Comparison of ENCODE assay signal across 15 cellular contexts in the genomic region with DNA sequence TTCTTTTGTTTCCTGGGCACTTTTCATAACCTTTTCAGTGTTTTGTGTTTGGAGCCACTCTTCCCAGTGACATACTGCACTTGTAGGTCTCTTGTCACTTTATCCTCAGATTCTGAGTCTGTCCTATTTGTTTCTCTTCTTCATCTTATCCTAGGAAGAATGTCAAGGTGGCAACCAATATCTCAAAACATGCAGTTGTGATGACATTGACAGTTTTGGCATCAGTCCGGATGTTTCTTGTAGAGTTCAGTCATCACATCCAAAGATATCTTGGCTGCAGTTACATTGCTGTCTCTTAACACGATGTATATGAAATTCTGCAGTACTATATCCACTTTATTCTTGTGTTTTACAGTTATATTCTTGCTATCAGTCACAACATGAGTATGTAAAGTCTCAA. TPM values are rescaled to one million over a fixed set of nuclear protein-coding genes. Genes with fewer than 3 reads are reported as not detected.
DNase-seq lines count a peak whose midpoint lies in the region; TF ChIP-seq lines count a peak whose summit lies in the region.
"Had no signal": no experiment of that assay in that cellular context is flagged by ENCODE, and none has a peak within 500 bp of the region (broad histone marks: within the 10 kb centered on the region; RNA-seq: fewer than 3 reads in every experiment).

No MANE protein-coding gene starts in this region.

- H3K27ac ChIP-seq in GM23248 (no peak overlapping the region), neutrophil (peak overlapping the region; percentile 50)
- H3K27ac ChIP-seq: PC-9, SJCRH30 had no signal

- 29 to 34% methylated on average over 2 of the region's 2 CpGs for WGBS in GM23248 (ENCODE audit: low coverage in 1 of 2, low lambda C conversion rate in 2 of 2, missing lambda C conversion rate in 2 of 2), 2 experiments

- H3K36me3 ChIP-seq in GM23248 (ENCODE audit: low read depth) (no peaks in the 10 kb centered on the region), Loucy (ENCODE audit: insufficient read depth, low read length) (no peaks in the 10 kb centered on the region), neutrophil (no peaks in the 10 kb centered on the region)

- H3F3A ChIP-seq in GM23248 (ENCODE audit: insufficient read depth) (no peaks in the 10 kb centered on the region), Loucy (ENCODE audit: low read depth) (no peaks in the 10 kb centered on the region)

- peak overlapping the region in 3 of 5 experiments; percentile 8 to 28 (median 9) for H3K27ac Mint-ChIP-seq in brain
- H3K27ac Mint-ChIP-seq in activated CD4-positive, alpha-beta memory T cell treated with anti-CD3 and anti-CD28 coated beads, Interleukin-2, amount 10 ng/mL, durations not matched to agents 7 days and 5 days, result no peak overlapping the region
- H3K27ac Mint-ChIP-seq: B cell; CD8-positive, alpha-beta T cell had no signal

- H3K4me1 ChIP-seq in GM23248 (ENCODE audit: insufficient read depth) (peaks cover 12% of the 10 kb centered on the region), Loucy (ENCODE audit: insufficient read depth, low read length, poor library complexity, severe bottlenecking) (peaks cover 67% of the 10 kb centered on the region), neutrophil (ENCODE audit: control insufficient read depth in 1 of 2, insufficient read depth in 1 of 2, low read depth in 1 of 2, low read length in 1 of 2) (peaks cover 22 to 24% of the 10 kb centered on the region in 2 experiments)

- peaks cover 62% of the 10 kb centered on the region for H3K4me1 Mint-ChIP-seq in brain
- H3K4me1 Mint-ChIP-seq in activated CD4-positive, alpha-beta memory T cell treated with anti-CD3 and anti-CD28 coated beads, Interleukin-2, amount 10 ng/mL, durations not matched to agents 7 days and 5 days, result peaks cover 48% of the 10 kb centered on the region

- H3K27me3 ChIP-seq in GM23248 (replicated peaks; ENCODE audit: insufficient read depth), result no peaks in the 10 kb centered on the region
- no peaks in the 10 kb centered on the region for H3K27me3 ChIP-seq in Loucy (ENCODE audit: insufficient read depth, low read length, poor library complexity, severe bottlenecking)
- no peaks in the 10 kb centered on the region for H3K27me3 ChIP-seq in neutrophil
- H3K27me3 ChIP-seq: SJCRH30 had no signal

- H3K9me3 ChIP-seq in GM23248 (ENCODE audit: low read depth) (no peaks in the 10 kb centered on the region), Loucy (ENCODE audit: insufficient read depth, low read depth, low read length) (no peaks in the 10 kb centered on the region), neutrophil (no peaks in the 10 kb centered on the region)
- H3K9me3 ChIP-seq: HAP-1, SJCRH30 had no signal

- POLR2A ChIA-PET in activated CD4-positive, alpha-beta memory T cell treated with anti-CD3 and anti-CD28 coated beads, Interleukin-2, amount 10 ng/mL, durations not matched to agents 7 days and 5 days (lab: Charles Lee), result no interaction called here

- H3K9me2 ChIP-seq in GM23248 (ENCODE audit: insufficient read depth) (no peaks in the 10 kb centered on the region), Loucy (replicated peaks; ENCODE audit: low read depth, low read length) (no peaks in the 10 kb centered on the region)

- H3K79me2 ChIP-seq in GM23248 (ENCODE audit: insufficient read depth), result peaks cover 100% of the 10 kb centered on the region
- H3K79me2 ChIP-seq in Loucy (ENCODE audit: insufficient read depth, low read length), result peaks cover 100% of the 10 kb centered on the region

- no peak overlapping the region for H3K4me3 ChIP-seq in GM23248
- peak overlapping the region; percentile 24 for H3K4me3 ChIP-seq in Loucy (ENCODE audit: low read length, poor library complexity, severe bottlenecking)
- H3K4me3 ChIP-seq in neutrophil (ENCODE audit: low read depth in 1 of 2, low read length in 1 of 2), result no peak overlapping the region
- H3K4me3 ChIP-seq: HAP-1, PC-9, SJCRH30 had no signal

- DNase-seq in GM23248 (peak; percentile 10), Kasumi-1 (lab: John Stamatoyannopoulos, UW) (no peak)
- no peak for DNase-seq in stimulated activated CD4-positive, alpha-beta T cell treated with anti-CD3 and anti-CD28 coated beads, Interleukin-4, amount 100 ng/mL, for 4 hours
- no peak for DNase-seq in activated CD4-positive, alpha-beta memory T cell treated with anti-CD3 and anti-CD28 coated beads, Interleukin-2, amount 10 ng/mL, durations not matched to agents 7 days and 5 days
- DNase-seq: CD8-positive, alpha-beta T cell; NCI-H1417 treated with DMSO at 0.1 percent for 48 hours; NCI-H2029 treated with DMSO at 0.1 percent for 48 hours; NCI-H510A treated with DMSO at 0.1 percent for 48 hours; SJCRH30 had no signal

- CTCF ChIA-PET in activated CD4-positive, alpha-beta memory T cell treated with anti-CD3 and anti-CD28 coated beads, Interleukin-2, amount 10 ng/mL, durations not matched to agents 7 days and 5 days (lab: Charles Lee), result interaction anchor here (1.0 to 2.4 kb wide), 2 partner anchors 44 to 62 kb away, joined by 4 to 8 read pairs; no protein-coding TSS in a partner anchor

- in situ Hi-C loops in GM23248 (cut with MboI), result no loop called here

- H3K27me3 Mint-ChIP-seq in brain, result peaks cover 5% of the 10 kb centered on the region
- H3K27me3 Mint-ChIP-seq in activated CD4-positive, alpha-beta memory T cell treated with anti-CD3 and anti-CD28 coated beads, Interleukin-2, amount 10 ng/mL, durations not matched to agents 7 days and 5 days, result no peaks in the 10 kb centered on the region
- H3K27me3 Mint-ChIP-seq: B cell had no signal

- H3K36me3 Mint-ChIP-seq in brain, result peaks cover 36% of the 10 kb centered on the region
- peaks cover 26% of the 10 kb centered on the region for H3K36me3 Mint-ChIP-seq in activated CD4-positive, alpha-beta memory T cell treated with anti-CD3 and anti-CD28 coated beads, Interleukin-2, amount 10 ng/mL, durations not matched to agents 7 days and 5 days (ENCODE audit: low read depth)

- no peak overlapping the region for H2AFZ ChIP-seq in GM23248
- no peak overlapping the region for H2AFZ ChIP-seq in Loucy (ENCODE audit: low read length)
- H2AFZ ChIP-seq: PC-9 had no signal

- no peaks in the 10 kb centered on the region for H3K9me3 Mint-ChIP-seq in brain
- no peaks in the 10 kb centered on the region for H3K9me3 Mint-ChIP-seq in activated CD4-positive, alpha-beta memory T cell treated with anti-CD3 and anti-CD28 coated beads, Interleukin-2, amount 10 ng/mL, durations not matched to agents 7 days and 5 days
- H3K9me3 Mint-ChIP-seq: CD8-positive, alpha-beta T cell had no signal

- H3K9ac ChIP-seq in GM23248, result no peak overlapping the region
- H3K9ac ChIP-seq in Loucy (ENCODE audit: low read depth, low read length, poor library complexity, severe bottlenecking), result peak overlapping the region; percentile 19

- H3K4me3 Mint-ChIP-seq in brain, result peak overlapping the region in 2 of 5 experiments; percentile 17 to 36
- H3K4me3 Mint-ChIP-seq in activated CD4-positive, alpha-beta memory T cell treated with anti-CD3 and anti-CD28 coated beads, Interleukin-2, amount 10 ng/mL, durations not matched to agents 7 days and 5 days, result no peak overlapping the region
- H3K4me3 Mint-ChIP-seq: B cell; CD8-positive, alpha-beta T cell had no signal

- H4K20me1 ChIP-seq in GM23248 (ENCODE audit: insufficient read depth) (peaks cover 18% of the 10 kb centered on the region; the same call in 1 of the 2 replicates), Loucy (ENCODE audit: insufficient read depth, low read length, poor library complexity, severe bottlenecking) (peaks cover 86% of the 10 kb centered on the region)

- no peak for TF ChIP-seq CTCF in Loucy (conservative IDR thresholded peaks at IDR 0.05; ENCODE audit: low read length)
- TF ChIP-seq CTCF in brain (conservative IDR thresholded peaks at IDR 0.05), result no peak
- no peak for TF ChIP-seq CTCF in neutrophil (IDR thresholded peaks at IDR 0.05)

- H3K4me2 ChIP-seq in GM23248 (ENCODE audit: unreplicated experiment) (no peak overlapping the region), Loucy (ENCODE audit: low read depth, low read length, poor library complexity, severe bottlenecking) (peak overlapping the region; percentile 98)
- H3K4me2 ChIP-seq: PC-9 had no signal

RNA-seq across cellular contexts. Expression of a gene that starts 6.4 kb away (rescaled TPM):
- 18.8 TPM in 2 replicates for total RNA-seq in GM23248 (2014; rRNA removed; shearing (Covaris generic))
- polyA plus RNA-seq in GM23248 (2016; fragmentation: Nextera tagmentation; extraction: Ambion mirVana) (4.2 and 4.9 TPM in 2 replicates), brain (ENCODE audit: insufficient read depth, low read depth, low replicate concordance) (49.1 TPM)
- total RNA-seq in activated CD4-positive, alpha-beta memory T cell treated with anti-CD3 and anti-CD28 coated beads, Interleukin-2, amount 10 ng/mL, durations not matched to agents 7 days and 5 days, result 10 to 100 TPM; 63.8 to 71.8 TPM
